Comparison of ENCODE assay signal across 1 cellular context in the genomic region with DNA sequence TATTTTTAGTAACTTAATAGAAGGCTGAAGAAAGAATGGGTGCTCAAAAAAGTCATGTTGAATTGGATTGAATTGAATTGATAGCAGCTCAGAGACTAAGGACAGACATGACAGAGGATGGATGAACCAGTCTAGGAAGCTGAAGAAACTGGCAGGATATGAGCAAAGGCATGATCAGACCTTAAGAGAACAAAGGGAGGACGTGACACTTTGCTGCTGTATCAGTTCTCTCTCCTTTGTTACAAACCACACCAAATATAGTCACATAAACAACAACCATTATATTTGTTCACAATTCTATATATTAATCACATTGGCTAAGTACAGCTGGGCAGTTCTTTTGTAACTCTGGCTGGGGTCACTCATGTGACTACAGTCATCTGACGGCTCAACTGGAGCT.
TF ChIP-seq lines count a peak whose summit lies in the region.

No MANE protein-coding gene starts in this region.

TF ChIP-seq in IMR-90, 13 proteins besides CTCF, POLR2A, EP300 and RAD21 (continued from another document):
- TF ChIP-seq NFE2L2 (IDR thresholded peaks at IDR 0.05; ENCODE audit: low read depth, low read length) = no peak
- no peak for TF ChIP-seq BHLHE40 (IDR thresholded peaks at IDR 0.05; ENCODE audit: low read depth, low read length)
